ENCODE assay signal across 1 cellular context in genomic region chr4:41216294-41217019, GRCh38.
A peak's percentile ranks its signal among the peaks of the same experiment; 100 is the strongest.
TF ChIP-seq lines count a peak whose summit lies in the region.

No MANE protein-coding gene starts in this region.

TF ChIP-seq in GM12878, 131 proteins besides CTCF, POLR2A, EP300 and RAD21 (continued from another document and continues in another):
- TF ChIP-seq CUX1 (IDR thresholded peaks at IDR 0.05; ENCODE audit: insufficient replicate concordance, low read depth, low read length) (no peak), TCF7 (IDR thresholded peaks at IDR 0.05; ENCODE audit: borderline replicate concordance) (no peak), JUND (IDR thresholded peaks at IDR 0.05; ENCODE audit: low read depth, low read length) (no peak), NFXL1 (IDR thresholded peaks at IDR 0.05; ENCODE audit: borderline replicate concordance) (no peak), MTA2 (IDR thresholded peaks at IDR 0.05; ENCODE audit: low read depth) (peak; percentile 32; the same call in 1 of the 2 replicates), NR2C1 (IDR thresholded peaks at IDR 0.05) (peak; percentile 68; the same call in 1 of the 2 replicates), NRF1 (conservative IDR thresholded peaks at IDR 0.05; ENCODE audit: low read depth, low read length) (peak; percentile 53), SPI1 (IDR thresholded peaks at IDR 0.05; ENCODE audit: borderline replicate concordance, insufficient read depth, low read depth, low read length) (no peak), ZNF217 (IDR thresholded peaks at IDR 0.05) (no peak), PBX3 (IDR thresholded peaks at IDR 0.05; ENCODE audit: insufficient replicate concordance, low read depth, low read length) (no peak), IKZF1 (conservative IDR thresholded peaks at IDR 0.05) (peak; percentile 92), NFIC (IDR thresholded peaks at IDR 0.05; ENCODE audit: low read depth, low read length) (no peak), SUPT20H (IDR thresholded peaks at IDR 0.05; ENCODE audit: borderline replicate concordance, control insufficient read depth, low read depth, low read length) (no peak), RB1 (IDR thresholded peaks at IDR 0.05; ENCODE audit: borderline replicate concordance) (peak; percentile 39; the same call in 1 of the 2 replicates), HDGF (IDR thresholded peaks at IDR 0.05) (no peak), ASH2L (IDR thresholded peaks at IDR 0.05; ENCODE audit: borderline replicate concordance, low read depth) (0 out of 2 replicates have a peak, but pooled peaks have one; percentile 59), REST (IDR thresholded peaks at IDR 0.05; ENCODE audit: low read depth, low read length) (no peak), TAF1 (IDR thresholded peaks at IDR 0.05; ENCODE audit: borderline replicate concordance, low read depth, low read length) (peak; percentile 62; the same call in 1 of the 2 replicates), NR2C2 (IDR thresholded peaks at IDR 0.05; ENCODE audit: borderline replicate concordance, control insufficient read depth, insufficient read length, low read depth) (no peak), IKZF2 (IDR thresholded peaks at IDR 0.05) (peak; percentile 78 to 82), E2F4 (IDR thresholded peaks at IDR 0.05; ENCODE audit: low read depth, low read length) (no peak), HDAC6 (IDR thresholded peaks at IDR 0.05; ENCODE audit: unreplicated experiment) (no peak), MAX (IDR thresholded peaks at IDR 0.05; ENCODE audit: low read depth, low read length) (no peak), CEBPB (IDR thresholded peaks at IDR 0.05; ENCODE audit: borderline replicate concordance in 1 of 2, low read depth in 2 of 2, low read length in 2 of 2) (peak in 1 of 2 experiments; percentile 76; a peak in 1 of 4 replicates), ZBED1 (IDR thresholded peaks at IDR 0.05; ENCODE audit: borderline replicate concordance) (no peak), ESRRA (IDR thresholded peaks at IDR 0.05; ENCODE audit: low read length) (no peak), PKNOX1 (IDR thresholded peaks at IDR 0.05) (peak; percentile 46; the same call in 1 of the 2 replicates), E2F8 (IDR thresholded peaks at IDR 0.05; ENCODE audit: low read depth, partially characterized antibody) (no peak), IRF4 (IDR thresholded peaks at IDR 0.05; ENCODE audit: low read depth, low read length) (no peak), ZBTB40 (IDR thresholded peaks at IDR 0.05; ENCODE audit: borderline replicate concordance) (peak; percentile 84; the same call in 1 of the 2 replicates), STAT1 (conservative IDR thresholded peaks at IDR 0.05) (no peak), BCLAF1 (IDR thresholded peaks at IDR 0.05) (no peak), GABPA (IDR thresholded peaks at IDR 0.05; ENCODE audit: low read depth) (peak; percentile 86), POU2F2 (IDR thresholded peaks at IDR 0.05; ENCODE audit: borderline replicate concordance, low read depth, low read length) (peak; percentile 49; the same call in 1 of the 3 replicates)
